14 cellular contexts compared by ENCODE assay signal in genomic region chr2:223989206-223989859, GRCh38. TPM values are rescaled to one million over a fixed set of nuclear protein-coding genes. Genes with fewer than 3 reads are reported as not detected.
DNase-seq lines count a peak whose midpoint lies in the region; ATAC-seq and TF ChIP-seq lines count a peak whose summit lies in the region.
"Had no signal": no experiment of that assay in that cellular context is flagged by ENCODE, and none has a peak within 500 bp of the region (broad histone marks: within the 10 kb centered on the region; RNA-seq: fewer than 3 reads in every experiment).

No MANE protein-coding gene starts in this region.

- TF ChIP-seq CTCF in HCT116 (IDR thresholded peaks at IDR 0.05 in 2 of 3, conservative IDR thresholded peaks at IDR 0.05 in 1 of 3; ENCODE audit: borderline replicate concordance in 1 of 3, insufficient read depth in 1 of 3, low read depth in 2 of 3, low read length in 2 of 3) (peak; percentile 52 to 58 (median 54); a peak in 5 of 6 replicates), SU-DHL-6 (IDR thresholded peaks at IDR 0.05; ENCODE audit: insufficient read depth, low read length, poor library complexity, severe bottlenecking) (peak; percentile 26), liver (IDR thresholded peaks at IDR 0.05; ENCODE audit: low read depth, low read length, missing input control) (peak; percentile 8)

- POLR2A ChIA-PET in HCT116 (lab: Charles Lee) = no interaction called here

- no peaks in the 10 kb centered on the region for H3K9me3 ChIP-seq in HCT116 (ENCODE audit: control insufficient read depth in 1 of 2, insufficient read depth in 1 of 2, low read depth in 1 of 2, low read length in 2 of 2)
- no peaks in the 10 kb centered on the region for H3K9me3 ChIP-seq in SU-DHL-6 (ENCODE audit: insufficient read depth, low read length)
- no peaks in the 10 kb centered on the region for H3K9me3 ChIP-seq in liver (ENCODE audit: control insufficient read depth in 4 of 4, low read length in 3 of 4)
- H3K9me3 ChIP-seq: tibial nerve had no signal

- no peak overlapping the region for H3K9ac ChIP-seq in HCT116 (ENCODE audit: low read length)
- H3K9ac ChIP-seq in SU-DHL-6 (ENCODE audit: low read length) = no peak overlapping the region
- H3K9ac ChIP-seq in liver (ENCODE audit: low read depth in 1 of 2, low read length in 2 of 2) = no peak overlapping the region

- H3K9me2 ChIP-seq in HCT116 (ENCODE audit: insufficient read depth) (no peaks in the 10 kb centered on the region), SU-DHL-6 (replicated peaks; ENCODE audit: insufficient read depth, low read length) (no peaks in the 10 kb centered on the region)

- H3K36me3 ChIP-seq in HCT116 (ENCODE audit: control insufficient read depth in 1 of 2, insufficient read depth in 2 of 2, low read length in 2 of 2) (peaks cover 0 to 2% of the 10 kb centered on the region in 2 experiments; a peak in 1 of 4 replicates), SU-DHL-6 (ENCODE audit: low read length) (no peaks in the 10 kb centered on the region), liver (ENCODE audit: control insufficient read depth in 4 of 4, insufficient read depth in 3 of 4, low read depth in 1 of 4, low read length in 3 of 4) (no peaks in the 10 kb centered on the region)

- no peak overlapping the region for H3K4me3 ChIP-seq in HCT116 (replicated peaks in 1 of 2; ENCODE audit: low read depth in 1 of 2, low read length in 2 of 2)
- H3K4me3 ChIP-seq in SU-DHL-6 (ENCODE audit: insufficient read depth, low read length, poor library complexity, severe bottlenecking) = no peak overlapping the region
- no peak overlapping the region for H3K4me3 ChIP-seq in liver (ENCODE audit: low read depth in 1 of 3, low read length in 3 of 3)
- H3K4me3 ChIP-seq: tibial nerve had no signal

- H3K4me1 ChIP-seq in HCT116 (ENCODE audit: control insufficient read depth in 1 of 2, insufficient read depth in 2 of 2, low read length in 2 of 2) (peaks cover 0 to 9% of the 10 kb centered on the region in 2 experiments; a peak in 2 of 4 replicates), liver (ENCODE audit: control insufficient read depth in 4 of 4, insufficient read depth in 4 of 4, low read length in 3 of 4) (peaks cover 0 to 3% (median 0%) of the 10 kb centered on the region in 4 donors)

- ATAC-seq in HCT116 (peak; percentile 85), GM18873 (IDR thresholded peaks at IDR 0.05; ENCODE audit: low FRiP score, unreplicated experiment) (no peak)

- H3K27me3 ChIP-seq in HCT116 (ENCODE audit: insufficient read depth, low read length) (no peaks in the 10 kb centered on the region), SU-DHL-6 (ENCODE audit: low read length) (0 out of 2 replicates have a peak, but pooled peaks cover 5% of the 10 kb centered on the region), liver (ENCODE audit: control insufficient read depth in 4 of 4, insufficient read depth in 4 of 4, low read length in 3 of 4) (no peaks in the 10 kb centered on the region)
- H3K27me3 ChIP-seq: tibial nerve had no signal

- no TSS peak for BruUV-seq in HCT116 (replicated peaks; lab: Mats Ljungman, UMichigan)

- no peaks in the 10 kb centered on the region for H4K20me1 ChIP-seq in HCT116 (ENCODE audit: insufficient read depth)
- H4K20me1 ChIP-seq in SU-DHL-6 (ENCODE audit: low read depth, low read length) = no peaks in the 10 kb centered on the region

- TF ChIP-seq RAD21 in HCT116 (IDR thresholded peaks at IDR 0.05; ENCODE audit: low read depth) = peak; percentile 62
- peak in 1 of 2 donors; percentile 37 for TF ChIP-seq RAD21 in liver (IDR thresholded peaks at IDR 0.05)

- CTCF ChIA-PET in HCT116 (lab: Charles Lee) = interaction anchor here (1.7 to 2.1 kb wide), 2 partner anchors 19 to 298 kb away, joined by 5 to 7 read pairs; no protein-coding TSS in a partner anchor

- no peak for TF ChIP-seq POLR2A in HCT116 (IDR thresholded peaks at IDR 0.05; ENCODE audit: borderline replicate concordance, extremely low read depth, insufficient read depth, insufficient read length)

- H3K27ac ChIP-seq in HCT116 (ENCODE audit: low read depth, low read length) (no peak overlapping the region), SU-DHL-6 (ENCODE audit: low read depth, low read length) (no peak overlapping the region), liver (ENCODE audit: low read depth in 1 of 2, low read length in 2 of 2) (no peak overlapping the region), caudate nucleus (ENCODE audit: low read depth, low read length) (no peak overlapping the region)
- H3K27ac ChIP-seq: tibial nerve had no signal

- WGBS in liver = 84% methylated on average over 10 of the region's 10 CpGs

- H3F3A ChIP-seq in SU-DHL-6 (ENCODE audit: insufficient read depth) = no peaks in the 10 kb centered on the region

- H3K4me2 ChIP-seq in HCT116 (ENCODE audit: low read length) = no peak overlapping the region
- no peak overlapping the region for H3K4me2 ChIP-seq in SU-DHL-6 (ENCODE audit: low read depth, low read length, poor library complexity, severe bottlenecking)

- H3K79me2 ChIP-seq in HCT116 (ENCODE audit: insufficient read depth, low read length) (no peaks in the 10 kb centered on the region), SU-DHL-6 (ENCODE audit: insufficient read depth, low read length) (no peaks in the 10 kb centered on the region)

- H2AFZ ChIP-seq in HCT116 (ENCODE audit: low read depth, low read length, poor library complexity, severe bottlenecking) (no peak overlapping the region), SU-DHL-6 (ENCODE audit: low read depth, low read length, severe bottlenecking) (no peak overlapping the region)

- DNase-seq in 8988T (peak; percentile 26), HCT116 (ENCODE audit: low read depth, low spot score) (peak; percentile 24), caudate nucleus (lab: John Stamatoyannopoulos, UW) (no peak), NCI-H2081 treated with DMSO at 0.1 percent for 48 hours (lab: John Stamatoyannopoulos, UW) (no peak)
- no peak for DNase-seq in stimulated activated CD4-positive, alpha-beta T cell treated with anti-CD3 and anti-CD28 coated beads, Interleukin-4, amount 100 ng/mL, for 24 hours
- DNase-seq: activated gamma-delta T cell; DMS79; NCI-H1105; NCI-H446; stimulated activated CD8-positive, alpha-beta memory T cell treated with anti-CD3 and anti-CD28 coated beads, Interleukin-4, amount 100 ng/mL, for 48 hours had no signal

- RAD21 ChIA-PET in HCT116 (lab: Charles Lee; ENCODE audit: low non-redundant PET in 1 of 2, low total read pairs in 2 of 2, uncharacterized antibody in 2 of 2, unreplicated experiment in 2 of 2) = interaction anchor here (1.4 to 1.9 kb wide), 2 partner anchors 295 kb away, joined by 4 to 6 read pairs; no protein-coding TSS in a partner anchor

- intact Hi-C loops in HCT116 (cut with micrococcal nuclease) = loop anchor here (1.0 kb wide), 1 partner anchor 295 kb away; no protein-coding TSS in a partner anchor

TF ChIP-seq in liver, 16 proteins besides CTCF, POLR2A, EP300 and RAD21 (continues in another document):
- TF ChIP-seq NR2F2 (IDR thresholded peaks at IDR 0.05) (no peak), REST (IDR thresholded peaks at IDR 0.05) (no peak), TAF1 (conservative IDR thresholded peaks at IDR 0.05) (no peak), RXRA (IDR thresholded peaks at IDR 0.05) (no peak), JUND (IDR thresholded peaks at IDR 0.05) (no peak), HNF4G (IDR thresholded peaks at IDR 0.05) (no peak), SP1 (IDR thresholded peaks at IDR 0.05) (no peak)

RNA-seq across cellular contexts. Expression of gene MRPL44, which starts 32.1 kb away (rescaled TPM):
- total RNA-seq in HCT116 (2021; ENCODE audit: unreplicated experiment) (45.8 TPM), liver (10 to 100 TPM; 22.0 to 25.5 TPM)
- polyA plus RNA-seq in HCT116 (2012) = 18.2 and 24.1 TPM in 2 replicates
- polyA plus RNA-seq in liver = 10 to 100 TPM; 19.0 to 27.8 TPM

RNA-seq across cellular contexts. Expression of gene WDFY1, which starts 44.2 kb away (rescaled TPM):
- 44.7 TPM for total RNA-seq in HCT116 (2021; ENCODE audit: unreplicated experiment)
- 41.8 and 56.0 TPM in 2 replicates for polyA plus RNA-seq in HCT116 (2012)
- total RNA-seq in liver = 10 to 100 TPM; 31.9 to 34.2 TPM
- polyA plus RNA-seq in liver = 10 to 100 TPM; 12.0 to 16.3 TPM

RNA-seq across cellular contexts. Expression of gene SERPINE2, which starts 49.8 kb away (rescaled TPM):
- 93.3 TPM for total RNA-seq in HCT116 (2021; ENCODE audit: unreplicated experiment)
- polyA plus RNA-seq in HCT116 (2012) = 127 and 128 TPM in 2 replicates
- total RNA-seq in liver = 1 to 10 TPM in 1 of 2 donors, under 1 TPM in 1; 0.92 to 4.8 TPM
- polyA plus RNA-seq in liver = 1 to 10 TPM; 2.0 to 2.6 TPM

Comparison
In these comparisons a context has a peak if more than half of its experiments do, and no peak if none do; other contexts are left out.
1. DNase-seq: peak in 8988T (single experiment) and HCT116 (single experiment); none in caudate nucleus (0 of 61), NCI-H2081 treated with DMSO at 0.1 percent for 48 hours (single experiment) and stimulated activated CD4-positive, alpha-beta T cell treated with anti-CD3 and anti-CD28 coated beads, Interleukin-4, amount 100 ng/mL, for 24 hours (single experiment).
2. RNA of gene SERPINE2, which starts 49.8 kb away (total RNA-seq): 93.3 TPM in HCT116 (single experiment); 0.92 to 4.8 TPM in liver; every median in the first group is over 10 times any median in the second.
3. Peak in every context shown above with its lines, with median percentiles within 50 percentile points of each other: CTCF ChIP-seq.